22 cellular contexts compared by ENCODE assay signal in genomic region chr5:111668713-111669112, GRCh38.
DNase-seq lines count a peak whose midpoint lies in the region; ATAC-seq and TF ChIP-seq lines count a peak whose summit lies in the region.
"Had no signal": no experiment of that assay in that cellular context is flagged by ENCODE, and none has a peak within 500 bp of the region (broad histone marks: within the 10 kb centered on the region; RNA-seq: fewer than 3 reads in every experiment).

No MANE protein-coding gene starts in this region.

- H3K9me3 Mint-ChIP-seq in activated T-helper 17 cell treated with anti-CD3 and anti-CD28 coated beads, Interleukin-2, amount 50 U/mL, for 72 hours: no peaks in the 10 kb centered on the region
- peaks cover 6% of the 10 kb centered on the region; the same call in 1 of the 2 replicates for H3K9me3 Mint-ChIP-seq in WTC11
- H3K9me3 Mint-ChIP-seq: activated CD4-positive, alpha-beta memory T cell treated with anti-CD3 and anti-CD28 coated beads for 36 hours; activated naive CD4-positive, alpha-beta T cell treated with anti-CD3 and anti-CD28 coated beads for 36 hours; central memory CD8-positive, alpha-beta T cell; stimulated activated effector memory CD8-positive, alpha-beta T cell treated with anti-CD3 and anti-CD28 coated beads, Interleukin-12 subunit alpha, Interleukin-12 subunit beta, amount 100 ng/mL, for 72 hours; T-helper 1 cell treated with Interleukin-12 subunit alpha and Interleukin-12 subunit beta and Interleukin-4 antibody, amounts not matched to agents 30 μg/mL and 1 μg/mL, for 36 hours had no signal

- no peak for TF ChIP-seq CTCF in WTC11 (IDR thresholded peaks at IDR 0.05)

- peak; percentile 20 for DNase-seq in Daoy (ENCODE audit: low read depth)
- DNase-seq in HT1080 (ENCODE audit: low read depth): peak; percentile 24
- DNase-seq in kidney tubule cell (ENCODE audit: low spot score): peak; percentile 72
- no peak for DNase-seq in mucosa of gallbladder (ENCODE audit: low spot score)
- no peak for DNase-seq in WTC11 (ENCODE audit: low spot score)
- DNase-seq: activated CD4-positive, alpha-beta memory T cell treated with anti-CD3 and anti-CD28 coated beads for 36 hours; activated naive CD4-positive, alpha-beta T cell treated with anti-CD3 and anti-CD28 coated beads for 36 hours; anterior cingulate cortex; DMS79; GOT3; left ventricle myocardium superior; MG63; NCI-H187; NCI-H510A; SIG-M5; testis had no signal

- H3K36me3 Mint-ChIP-seq in activated T-helper 17 cell treated with anti-CD3 and anti-CD28 coated beads, Interleukin-2, amount 50 U/mL, for 72 hours (ENCODE audit: low read depth): no peaks in the 10 kb centered on the region
- no peaks in the 10 kb centered on the region for H3K36me3 Mint-ChIP-seq in WTC11
- H3K36me3 Mint-ChIP-seq: activated CD4-positive, alpha-beta memory T cell treated with anti-CD3 and anti-CD28 coated beads for 36 hours; stimulated activated effector memory CD8-positive, alpha-beta T cell treated with anti-CD3 and anti-CD28 coated beads, Interleukin-12 subunit alpha, Interleukin-12 subunit beta, amount 100 ng/mL, for 72 hours had no signal

- no peaks in the 10 kb centered on the region for H3K4me1 Mint-ChIP-seq in activated T-helper 17 cell treated with anti-CD3 and anti-CD28 coated beads, Interleukin-2, amount 50 U/mL, for 72 hours
- H3K4me1 Mint-ChIP-seq in WTC11: no peaks in the 10 kb centered on the region
- H3K4me1 Mint-ChIP-seq: central memory CD8-positive, alpha-beta T cell; stimulated activated effector memory CD8-positive, alpha-beta T cell treated with anti-CD3 and anti-CD28 coated beads, Interleukin-12 subunit alpha, Interleukin-12 subunit beta, amount 100 ng/mL, for 72 hours had no signal

- H3K27me3 Mint-ChIP-seq in activated T-helper 17 cell treated with anti-CD3 and anti-CD28 coated beads, Interleukin-2, amount 50 U/mL, for 72 hours: peaks cover 10% of the 10 kb centered on the region
- no peaks in the 10 kb centered on the region for H3K27me3 Mint-ChIP-seq in WTC11 (ENCODE audit: low read depth)

- CTCF ChIA-PET in WTC11 (lab: Charles Lee): no interaction called here

- ATAC-seq in activated T-helper 17 cell treated with anti-CD3 and anti-CD28 coated beads, Interleukin-2, amount 50 U/mL, for 72 hours (replicated peaks): peak; percentile 52
- ATAC-seq in HG03460 (IDR thresholded peaks at IDR 0.05; ENCODE audit: unreplicated experiment) (no peak), WTC11 (no peak)
- ATAC-seq: esophagus mucosa; left ventricle myocardium superior; stimulated activated effector memory CD8-positive, alpha-beta T cell treated with anti-CD3 and anti-CD28 coated beads, Interleukin-12 subunit alpha, Interleukin-12 subunit beta, amount 100 ng/mL, for 72 hours had no signal

- no peak overlapping the region for H3K4me3 Mint-ChIP-seq in activated T-helper 17 cell treated with anti-CD3 and anti-CD28 coated beads, Interleukin-2, amount 50 U/mL, for 72 hours
- H3K4me3 Mint-ChIP-seq in WTC11: no peak overlapping the region
- H3K4me3 Mint-ChIP-seq: activated CD4-positive, alpha-beta memory T cell treated with anti-CD3 and anti-CD28 coated beads for 36 hours; activated naive CD4-positive, alpha-beta T cell treated with anti-CD3 and anti-CD28 coated beads for 36 hours; central memory CD8-positive, alpha-beta T cell; stimulated activated effector memory CD8-positive, alpha-beta T cell treated with anti-CD3 and anti-CD28 coated beads, Interleukin-12 subunit alpha, Interleukin-12 subunit beta, amount 100 ng/mL, for 72 hours; T-helper 1 cell treated with Interleukin-12 subunit alpha and Interleukin-12 subunit beta and Interleukin-4 antibody, amounts not matched to agents 30 μg/mL and 1 μg/mL, for 36 hours had no signal

- no peak overlapping the region for H3K27ac Mint-ChIP-seq in activated T-helper 17 cell treated with anti-CD3 and anti-CD28 coated beads, Interleukin-2, amount 50 U/mL, for 72 hours
- H3K27ac Mint-ChIP-seq in WTC11: no peak overlapping the region
- H3K27ac Mint-ChIP-seq: activated CD4-positive, alpha-beta memory T cell treated with anti-CD3 and anti-CD28 coated beads for 36 hours; activated naive CD4-positive, alpha-beta T cell treated with anti-CD3 and anti-CD28 coated beads for 36 hours; stimulated activated effector memory CD8-positive, alpha-beta T cell treated with anti-CD3 and anti-CD28 coated beads, Interleukin-12 subunit alpha, Interleukin-12 subunit beta, amount 100 ng/mL, for 72 hours; T-helper 1 cell treated with Interleukin-12 subunit alpha and Interleukin-12 subunit beta and Interleukin-4 antibody, amounts not matched to agents 30 μg/mL and 1 μg/mL, for 36 hours had no signal

- POLR2A ChIA-PET in WTC11 (lab: Charles Lee): no interaction called here

TF ChIP-seq in WTC11, 78 proteins besides CTCF, POLR2A, EP300 and RAD21:
- TF ChIP-seq RORB (CRISPR knock-in tag; IDR thresholded peaks at IDR 0.05) (no peak), NFATC4 (CRISPR knock-in tag; IDR thresholded peaks at IDR 0.05) (no peak), ERG (CRISPR knock-in tag; IDR thresholded peaks at IDR 0.05) (no peak), ATF6 (CRISPR knock-in tag; IDR thresholded peaks at IDR 0.05) (no peak), OVOL2 (CRISPR knock-in tag; IDR thresholded peaks at IDR 0.05; ENCODE audit: borderline replicate concordance) (no peak), ZSCAN18 (CRISPR knock-in tag; IDR thresholded peaks at IDR 0.05) (no peak), HMGA2 (CRISPR knock-in tag; IDR thresholded peaks at IDR 0.05) (no peak), FOXP4 (CRISPR knock-in tag; IDR thresholded peaks at IDR 0.05) (no peak), SP1 (CRISPR knock-in tag; conservative IDR thresholded peaks at IDR 0.05) (no peak), CREB1 (CRISPR knock-in tag; IDR thresholded peaks at IDR 0.05) (no peak), CDX4 (CRISPR knock-in tag; IDR thresholded peaks at IDR 0.05; ENCODE audit: borderline replicate concordance) (no peak), NFE2L1 (CRISPR knock-in tag; IDR thresholded peaks at IDR 0.05) (no peak), NR2C2 (CRISPR knock-in tag; IDR thresholded peaks at IDR 0.05) (no peak), PRRX2 (CRISPR knock-in tag; IDR thresholded peaks at IDR 0.05) (no peak), ZNF671 (CRISPR knock-in tag; IDR thresholded peaks at IDR 0.05) (no peak)

Comparison
In these comparisons a context has a peak if more than half of its experiments do, and no peak if none do; other contexts are left out.
1. DNase-seq: peak in Daoy (single experiment), HT1080 (single experiment) and kidney tubule cell (single experiment); none in mucosa of gallbladder (single experiment) and WTC11 (single experiment).